Comparison of ENCODE assay signal across 21 cellular contexts in genomic region chr2:163341426-163341825, GRCh38.
DNase-seq lines count a peak whose midpoint lies in the region; ATAC-seq and TF ChIP-seq lines count a peak whose summit lies in the region.
"Had no signal": no experiment of that assay in that cellular context is flagged by ENCODE, and none has a peak within 500 bp of the region (broad histone marks: within the 10 kb centered on the region; RNA-seq: fewer than 3 reads in every experiment).

No MANE protein-coding gene starts in this region.

- H2AFZ ChIP-seq in H9 (ENCODE audit: low read length) = no peak overlapping the region

- peaks cover 19 to 21% of the 10 kb centered on the region in 2 experiments for H3K4me1 Mint-ChIP-seq in H9
- H3K4me1 Mint-ChIP-seq in WTC11 = peaks cover 17% of the 10 kb centered on the region

- H3K36me3 Mint-ChIP-seq in H9 (ENCODE audit: insufficient read depth in 1 of 3, low read depth in 3 of 3) (peaks cover 0 to 5% (median 0%) of the 10 kb centered on the region in 3 experiments; a peak in 1 of 7 replicates), WTC11 (no peaks in the 10 kb centered on the region)
- H3K36me3 Mint-ChIP-seq: brain had no signal

- H3K4me3 Mint-ChIP-seq in H9 (no peak overlapping the region), WTC11 (no peak overlapping the region)
- H3K4me3 Mint-ChIP-seq: brain; T-helper 1 cell treated with Interleukin-12 subunit alpha and Interleukin-12 subunit beta and Interleukin-4 antibody, amounts not matched to agents 30 μg/mL and 1 μg/mL, for 36 hours had no signal

- H3K9me3 ChIP-seq in H9 (ENCODE audit: control insufficient read depth, low read depth, low read length) = no peaks in the 10 kb centered on the region
- H3K9me3 ChIP-seq: neutrophil, tibial artery had no signal

- DNase-seq in H9 (no peak), WTC11 (ENCODE audit: low spot score) (no peak), fibroblast of the aortic adventitia (ENCODE audit: low read depth) (peak; percentile 48), pulmonary artery endothelial cell (ENCODE audit: low read depth, low spot score) (peak; percentile 29), SKM-1 (lab: John Stamatoyannopoulos, UW; ENCODE audit: unreplicated experiment) (no peak), coronary artery (ENCODE audit: low spot score) (no peak)
- no peak for DNase-seq in stimulated activated CD4-positive, alpha-beta T cell treated with anti-CD3 and anti-CD28 coated beads, Interleukin-2, amount 100 ng/mL, for 48 hours
- DNase-seq: activated CD4-positive, CD25-positive, alpha-beta regulatory T cell; activated naive CD4-positive, alpha-beta T cell; DMS53; effector CD4-positive, alpha-beta T cell; GOT3; NCI-H2029 treated with DMSO at 0.1 percent for 48 hours; NCI-H526 treated with DMSO at 0.1 percent for 48 hours; stimulated activated CD4-positive, alpha-beta T cell treated with anti-CD3 and anti-CD28 coated beads, Interleukin-4, amount 100 ng/mL, for 4 hours; tibial artery had no signal

- no peak overlapping the region for H3K23ac ChIP-seq in H9 (ENCODE audit: insufficient read length, low read depth, low read length)

- H3T11ph ChIP-seq in H9 (ENCODE audit: low read length) = no peak overlapping the region

- WGBS in H9 (ENCODE audit: extremely low coverage, insufficient read length, low lambda C conversion rate) = no CpG with 5 or more reads among the region's 2 CpGs

- no peak overlapping the region for H3K4me3 ChIP-seq in fibroblast of the aortic adventitia (ENCODE audit: low read depth, low read length)
- H3K4me3 ChIP-seq in coronary artery = no peak overlapping the region
- H3K4me3 ChIP-seq: tibial artery had no signal

- H2BK12ac ChIP-seq in H9 (ENCODE audit: insufficient read length, low read depth, low read length) = no peak overlapping the region

- no peaks in the 10 kb centered on the region for H3K27me3 ChIP-seq in H9 (ENCODE audit: insufficient read depth, low read length)
- H3K27me3 ChIP-seq: neutrophil, tibial artery had no signal

- H3K79me2 ChIP-seq in H9 (ENCODE audit: insufficient read depth, low read length) = no peaks in the 10 kb centered on the region

- no peaks in the 10 kb centered on the region for H3K23me2 ChIP-seq in H9 (ENCODE audit: insufficient read length, low read depth, low read length, poor library complexity, severe bottlenecking)

- H3K4ac ChIP-seq in H9 (ENCODE audit: low read depth, low read length) = no peak overlapping the region

- no peaks in the 10 kb centered on the region for H4K20me1 ChIP-seq in H9 (ENCODE audit: control insufficient read depth, insufficient read depth, insufficient read length)

- TF ChIP-seq CTCF in H9 (conservative IDR thresholded peaks at IDR 0.05) (no peak), WTC11 (IDR thresholded peaks at IDR 0.05) (no peak), fibroblast of the aortic adventitia (IDR thresholded peaks at IDR 0.05; ENCODE audit: insufficient read depth, low read length) (no peak), coronary artery (IDR thresholded peaks at IDR 0.05) (no peak)

- H2BK5ac ChIP-seq in H9 (ENCODE audit: insufficient read length, low read length) = no peak overlapping the region

- H3K27ac ChIP-seq in H9 (ENCODE audit: insufficient read length, low read depth, low read length) (no peak overlapping the region), coronary artery (no peak overlapping the region)
- H3K27ac ChIP-seq: C4-2B, neutrophil, tibial artery had no signal

- H3K9ac ChIP-seq in H9 (ENCODE audit: extremely low read depth, insufficient read length, low read length) = no peak overlapping the region

- H4K5ac ChIP-seq in H9 (ENCODE audit: insufficient read length, low read depth, low read length) = no peak overlapping the region

- H2BK120ac ChIP-seq in H9 (ENCODE audit: low read depth, low read length, poor library complexity, severe bottlenecking) = no peak overlapping the region

- H3K9me3 Mint-ChIP-seq in H9 = 0 out of 5 replicates have a peak, but pooled peaks cover 0 to 3% of the 10 kb centered on the region in 2 experiments
- H3K9me3 Mint-ChIP-seq in WTC11 = peaks cover 7% of the 10 kb centered on the region; the same call in 1 of the 2 replicates
- H3K9me3 Mint-ChIP-seq: T-helper 1 cell treated with Interleukin-12 subunit alpha and Interleukin-12 subunit beta and Interleukin-4 antibody, amounts not matched to agents 30 μg/mL and 1 μg/mL, for 36 hours had no signal

- no peak overlapping the region for H3K56ac ChIP-seq in H9 (ENCODE audit: insufficient read length, low read depth, low read length)

- H3K14ac ChIP-seq in H9 (ENCODE audit: insufficient read depth, low read length) = no peak overlapping the region

- no peaks in the 10 kb centered on the region for H3K27me3 Mint-ChIP-seq in H9 (ENCODE audit: low read depth)
- no peaks in the 10 kb centered on the region for H3K27me3 Mint-ChIP-seq in WTC11 (ENCODE audit: low read depth)

- H3K79me1 ChIP-seq in H9 (ENCODE audit: insufficient read depth, low read depth, low read length, poor library complexity, severe bottlenecking) = no peaks in the 10 kb centered on the region

- no peak overlapping the region for H2AK5ac ChIP-seq in H9 (ENCODE audit: insufficient read length, low read length)

- POLR2A ChIA-PET in WTC11 (lab: Charles Lee) = no interaction called here

- no peak overlapping the region for H2BK20ac ChIP-seq in H9 (ENCODE audit: low read depth, low read length, poor library complexity, severe bottlenecking)

- no peaks in the 10 kb centered on the region; the same call in 1 of the 2 replicates for H3K4me1 ChIP-seq in H9 (ENCODE audit: insufficient read depth, low read length)
- H3K4me1 ChIP-seq: tibial artery had no signal

- CTCF ChIA-PET in WTC11 (lab: Charles Lee) = no interaction called here

- no peak overlapping the region for H4K91ac ChIP-seq in H9 (ENCODE audit: insufficient read length, low read depth, low read length)

- H3K27ac Mint-ChIP-seq in H9 (peak overlapping the region in 2 of 3 experiments; percentile 5 to 69; a peak in 1 of 7 replicates), WTC11 (0 out of 2 replicates have a peak overlapping the region, but pooled peaks have one; percentile 20)
- H3K27ac Mint-ChIP-seq: brain; T-helper 1 cell treated with Interleukin-12 subunit alpha and Interleukin-12 subunit beta and Interleukin-4 antibody, amounts not matched to agents 30 μg/mL and 1 μg/mL, for 36 hours had no signal

- no peak overlapping the region for H3K18ac ChIP-seq in H9 (ENCODE audit: insufficient read length, low read depth, low read length)

- ATAC-seq in WTC11 (no peak), HG02973 (IDR thresholded peaks at IDR 0.05; ENCODE audit: unreplicated experiment) (no peak)

- no peak overlapping the region for H3K4me2 ChIP-seq in H9 (ENCODE audit: insufficient read depth, insufficient read length, low read length)

- H2BK15ac ChIP-seq in H9 (ENCODE audit: low read depth, low read length) = no peak overlapping the region

- no peak overlapping the region for H4K8ac ChIP-seq in H9 (replicated peaks; ENCODE audit: insufficient read length, low read depth, low read length)

TF ChIP-seq in WTC11, 78 proteins besides CTCF, POLR2A, EP300 and RAD21 (continues in another document):
- no peak for TF ChIP-seq GRHL2 (CRISPR knock-in tag; IDR thresholded peaks at IDR 0.05; ENCODE audit: insufficient replicate concordance, severe bottlenecking)
- TF ChIP-seq, protein P1, sequence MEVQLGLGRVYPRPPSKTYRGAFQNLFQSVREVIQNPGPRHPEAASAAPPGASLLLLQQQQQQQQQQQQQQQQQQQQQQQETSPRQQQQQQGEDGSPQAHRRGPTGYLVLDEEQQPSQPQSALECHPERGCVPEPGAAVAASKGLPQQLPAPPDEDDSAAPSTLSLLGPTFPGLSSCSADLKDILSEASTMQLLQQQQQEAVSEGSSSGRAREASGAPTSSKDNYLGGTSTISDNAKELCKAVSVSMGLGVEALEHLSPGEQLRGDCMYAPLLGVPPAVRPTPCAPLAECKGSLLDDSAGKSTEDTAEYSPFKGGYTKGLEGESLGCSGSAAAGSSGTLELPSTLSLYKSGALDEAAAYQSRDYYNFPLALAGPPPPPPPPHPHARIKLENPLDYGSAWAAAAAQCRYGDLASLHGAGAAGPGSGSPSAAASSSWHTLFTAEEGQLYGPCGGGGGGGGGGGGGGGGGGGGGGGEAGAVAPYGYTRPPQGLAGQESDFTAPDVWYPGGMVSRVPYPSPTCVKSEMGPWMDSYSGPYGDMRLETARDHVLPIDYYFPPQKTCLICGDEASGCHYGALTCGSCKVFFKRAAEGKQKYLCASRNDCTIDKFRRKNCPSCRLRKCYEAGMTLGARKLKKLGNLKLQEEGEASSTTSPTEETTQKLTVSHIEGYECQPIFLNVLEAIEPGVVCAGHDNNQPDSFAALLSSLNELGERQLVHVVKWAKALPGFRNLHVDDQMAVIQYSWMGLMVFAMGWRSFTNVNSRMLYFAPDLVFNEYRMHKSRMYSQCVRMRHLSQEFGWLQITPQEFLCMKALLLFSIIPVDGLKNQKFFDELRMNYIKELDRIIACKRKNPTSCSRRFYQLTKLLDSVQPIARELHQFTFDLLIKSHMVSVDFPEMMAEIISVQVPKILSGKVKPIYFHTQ (CRISPR knock-in tag; IDR thresholded peaks at IDR 0.05) = no peak
- TF ChIP-seq PRRX2 (CRISPR knock-in tag; IDR thresholded peaks at IDR 0.05) = no peak
- no peak for TF ChIP-seq STAT6 (CRISPR knock-in tag; conservative IDR thresholded peaks at IDR 0.05; ENCODE audit: low read depth)

Comparison
In these comparisons a context has a peak if more than half of its experiments do, and no peak if none do; other contexts are left out.
1. DNase-seq: peak in fibroblast of the aortic adventitia (single experiment) and pulmonary artery endothelial cell (single experiment); none in H9 (single experiment), WTC11 (single experiment), SKM-1 (single experiment), stimulated activated CD4-positive, alpha-beta T cell treated with anti-CD3 and anti-CD28 coated beads, Interleukin-2, amount 100 ng/mL, for 48 hours (0 of 2) and coronary artery (single experiment).